Comparison of ENCODE assay signal across 16 cellular contexts in the genomic region with DNA sequence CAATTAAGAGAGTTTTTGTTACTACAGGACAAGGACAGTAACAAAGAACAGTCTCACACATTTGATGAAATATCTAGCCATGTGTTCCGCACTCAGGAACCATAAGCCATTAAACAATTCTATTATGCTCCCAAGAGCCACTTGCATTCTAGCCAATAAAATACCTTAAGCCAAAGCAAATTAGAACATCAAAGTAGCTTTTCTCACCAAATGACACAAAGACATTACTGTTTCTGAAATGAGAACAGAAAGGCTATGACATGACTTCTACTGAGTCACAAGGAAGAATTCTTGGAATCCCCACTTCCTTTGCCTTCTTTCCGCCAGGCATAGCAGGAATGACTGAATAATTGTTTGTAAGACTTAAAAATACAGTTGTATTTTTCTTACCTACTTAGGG.
A peak's percentile ranks its signal among the peaks of the same experiment; 100 is the strongest.
DNase-seq lines count a peak whose midpoint lies in the region; ATAC-seq and TF ChIP-seq lines count a peak whose summit lies in the region.
"Had no signal": no experiment of that assay in that cellular context is flagged by ENCODE, and none has a peak within 500 bp of the region (broad histone marks: within the 10 kb centered on the region; RNA-seq: fewer than 3 reads in every experiment).

No MANE protein-coding gene starts in this region.

- in situ Hi-C loops in brain microvascular endothelial cell (cut with HindIII; ENCODE audit: low pct_ligation_motif_present, low sequenced_read_pairs), result no loop called here

- no peak for TF ChIP-seq CTCF in brain microvascular endothelial cell (IDR thresholded peaks at IDR 0.05; ENCODE audit: low read depth, low read length, missing control alignments)
- no peak for TF ChIP-seq CTCF in kidney epithelial cell (IDR thresholded peaks at IDR 0.05; ENCODE audit: insufficient read depth, low read length, poor library complexity, severe bottlenecking)

- H3K36me3 ChIP-seq in brain microvascular endothelial cell (replicated peaks) (no peaks in the 10 kb centered on the region), kidney epithelial cell (ENCODE audit: control insufficient read depth, insufficient read depth, low read length) (no peaks in the 10 kb centered on the region)
- H3K36me3 ChIP-seq: esophagus squamous epithelium, vagina had no signal

- H3K4me3 ChIP-seq in brain microvascular endothelial cell (ENCODE audit: low read depth, low read length) (no peak overlapping the region), kidney epithelial cell (ENCODE audit: low read depth, low read length) (no peak overlapping the region)
- H3K4me3 ChIP-seq: esophagus squamous epithelium, vagina had no signal

- H3K27me3 ChIP-seq in brain microvascular endothelial cell (replicated peaks), result no peaks in the 10 kb centered on the region
- no peaks in the 10 kb centered on the region for H3K27me3 ChIP-seq in kidney epithelial cell (ENCODE audit: control insufficient read depth, insufficient read depth, low read length)
- H3K27me3 ChIP-seq: esophagus squamous epithelium, vagina had no signal

- H3K27ac ChIP-seq in brain microvascular endothelial cell, result peak overlapping the region; percentile 58
- H3K27ac ChIP-seq: esophagus squamous epithelium, HL-60, vagina had no signal

- DNase-seq in COLO829 (ENCODE audit: low spot score), result peak; percentile 89
- peak; percentile 51 for DNase-seq in LHCN-M2 (ENCODE audit: low read depth)
- DNase-seq in brain microvascular endothelial cell, result peak; percentile 45
- DNase-seq in kidney epithelial cell (ENCODE audit: low read depth), result peak; percentile 66
- DNase-seq in DMS114 treated with DMSO at 0.1 percent for 48 hours (lab: John Stamatoyannopoulos, UW; ENCODE audit: unreplicated experiment), result no peak
- no peak for DNase-seq in KG1 (lab: John Stamatoyannopoulos, UW)
- DNase-seq: activated CD8-positive, alpha-beta memory T cell treated with anti-CD3 and anti-CD28 coated beads for 24 hours; esophagus squamous epithelium; naive B cell; NCI-H1694; posterior cingulate gyrus; stimulated activated naive CD8-positive, alpha-beta T cell treated with anti-CD3 and anti-CD28 coated beads, Interleukin-15, amount 100 ng/mL, for 72 hours had no signal

- ATAC-seq in HG02798 (IDR thresholded peaks at IDR 0.05; ENCODE audit: poor library complexity, unreplicated experiment) (no peak), GM18519 (IDR thresholded peaks at IDR 0.05; ENCODE audit: low FRiP score, unreplicated experiment) (no peak)
- ATAC-seq: stimulated activated naive CD8-positive, alpha-beta T cell treated with anti-CD3 and anti-CD28 coated beads, Interleukin-15, amount 100 ng/mL, for 72 hours had no signal

Comparison
In these comparisons a context has a peak if more than half of its experiments do, and no peak if none do; other contexts are left out.
1. DNase-seq: peak in COLO829 (single experiment), LHCN-M2 (single experiment), brain microvascular endothelial cell (single experiment) and kidney epithelial cell (single experiment); none in DMS114 treated with DMSO at 0.1 percent for 48 hours (single experiment) and KG1 (single experiment).